8 cellular contexts compared by ENCODE assay signal in genomic region chr2:96485751-96486643, GRCh38. TPM values are rescaled to one million over a fixed set of nuclear protein-coding genes. Genes with fewer than 3 reads are reported as not detected.
DNase-seq lines count a peak whose midpoint lies in the region; ATAC-seq, FAIRE-seq and TF ChIP-seq lines count a peak whose summit lies in the region.

No MANE protein-coding gene starts in this region.

- no peaks in the 10 kb centered on the region for H3K79me2 ChIP-seq in endothelial cell of umbilical vein (ENCODE audit: control insufficient read depth, insufficient read depth, low read length)

- peak overlapping the region; percentile 67 for H3K9ac ChIP-seq in endothelial cell of umbilical vein (replicated peaks; ENCODE audit: extremely low read depth, insufficient read depth, low read length)

- TF ChIP-seq CTCF in endothelial cell of umbilical vein (IDR thresholded peaks at IDR 0.05; ENCODE audit: extremely low read depth in 1 of 2, insufficient read depth in 1 of 2, low read depth in 1 of 2, low read length in 2 of 2), result no peak

- H3K4me1 ChIP-seq in endothelial cell of umbilical vein (ENCODE audit: control insufficient read depth, extremely low read depth, insufficient read depth, low read length), result peaks cover 6% of the 10 kb centered on the region

- DNase-seq in NCI-H2227 (lab: John Stamatoyannopoulos, UW; ENCODE audit: unreplicated experiment), result peak; percentile 18
- peak; percentile 95 for DNase-seq in activated CD8-positive, alpha-beta memory T cell treated with anti-CD3 and anti-CD28 coated beads, Interleukin-2, amount 10 ng/mL, durations not matched to agents 7 days and 5 days
- DNase-seq in endothelial cell of umbilical vein (ENCODE audit: low read depth, low spot score), result peak; percentile 94
- DNase-seq in myocyte (ENCODE audit: low read depth), result peak; percentile 77
- peak; percentile 78 to 88 for DNase-seq in stimulated activated CD8-positive, alpha-beta memory T cell treated with anti-CD3 and anti-CD28 coated beads, Interleukin-7, amount 100 ng/mL, for 4 hours (ENCODE audit: low read depth in 2 of 2)

- H2AFZ ChIP-seq in endothelial cell of umbilical vein (ENCODE audit: low read depth, low read length), result peak overlapping the region; percentile 96

- peaks cover 2% of the 10 kb centered on the region for H3K27me3 Mint-ChIP-seq in activated CD8-positive, alpha-beta memory T cell treated with anti-CD3 and anti-CD28 coated beads, Interleukin-2, amount 10 ng/mL, durations not matched to agents 7 days and 5 days

- peaks cover 46% of the 10 kb centered on the region for H3K4me1 Mint-ChIP-seq in activated CD8-positive, alpha-beta memory T cell treated with anti-CD3 and anti-CD28 coated beads, Interleukin-2, amount 10 ng/mL, durations not matched to agents 7 days and 5 days

- peak; percentile 30 for TF ChIP-seq POLR2A in endothelial cell of umbilical vein (IDR thresholded peaks at IDR 0.05; ENCODE audit: low read depth, low read length)

- H3K9me3 ChIP-seq in endothelial cell of umbilical vein (replicated peaks; ENCODE audit: control insufficient read depth, insufficient read depth, low read length), result no peaks in the 10 kb centered on the region

- no peaks in the 10 kb centered on the region for H3K36me3 ChIP-seq in endothelial cell of umbilical vein (ENCODE audit: control insufficient read depth in 2 of 2, extremely low read depth in 1 of 2, insufficient read depth in 2 of 2, low read length in 2 of 2)

- H3K4me3 ChIP-seq in endothelial cell of umbilical vein (replicated peaks in 1 of 3; ENCODE audit: insufficient read depth in 1 of 3, low read depth in 1 of 3, low read length in 3 of 3), result peak overlapping the region in 2 of 3 experiments; percentile 23 to 24

- CTCF ChIA-PET in activated CD8-positive, alpha-beta memory T cell treated with anti-CD3 and anti-CD28 coated beads, Interleukin-2, amount 10 ng/mL, durations not matched to agents 7 days and 5 days (lab: Charles Lee), result interaction anchor here (1.0 to 1.5 kb wide), 4 partner anchors 16 to 68 kb away, joined by 3 to 4 read pairs (median 4); no protein-coding TSS in a partner anchor
- CTCF ChIA-PET in endothelial cell of umbilical vein (lab: Charles Lee), result interaction anchor here (1.6 kb wide), 1 partner anchor 10 kb away, joined by 4 read pairs; no protein-coding TSS in a partner anchor

- no peaks in the 10 kb centered on the region for H3K27me3 ChIP-seq in endothelial cell of umbilical vein (ENCODE audit: control insufficient read depth in 2 of 2, insufficient read depth in 2 of 2, low read length in 2 of 2)

- ATAC-seq in GM18498 (IDR thresholded peaks at IDR 0.05; ENCODE audit: unreplicated experiment), result peak; percentile 85
- ATAC-seq in HG02759 (IDR thresholded peaks at IDR 0.05; ENCODE audit: unreplicated experiment), result peak; percentile 89
- ATAC-seq in activated CD8-positive, alpha-beta memory T cell treated with anti-CD3 and anti-CD28 coated beads, Interleukin-2, amount 10 ng/mL, durations not matched to agents 7 days and 5 days, result peak; percentile 96
- ATAC-seq in GM18519 (IDR thresholded peaks at IDR 0.05; ENCODE audit: low FRiP score, unreplicated experiment), result no peak

- FAIRE-seq in endothelial cell of umbilical vein (lab: Jason Lieb, UNC), result peak; percentile 97

- H3K9me1 ChIP-seq in endothelial cell of umbilical vein (replicated peaks; ENCODE audit: control insufficient read depth, extremely low read depth, insufficient read depth, low read length), result no peaks in the 10 kb centered on the region

- H3K27ac ChIP-seq in endothelial cell of umbilical vein (ENCODE audit: insufficient read depth, low read depth, low read length), result peak overlapping the region; percentile 36

- intact Hi-C loops in endothelial cell of umbilical vein (cut with micrococcal nuclease), result no loop called here

- no peaks in the 10 kb centered on the region for H4K20me1 ChIP-seq in endothelial cell of umbilical vein (replicated peaks; ENCODE audit: control insufficient read depth, extremely low read depth, insufficient read depth, low read length)

- peak overlapping the region; percentile 94 for H3K4me3 Mint-ChIP-seq in activated CD8-positive, alpha-beta memory T cell treated with anti-CD3 and anti-CD28 coated beads, Interleukin-2, amount 10 ng/mL, durations not matched to agents 7 days and 5 days

- TSS peak; percentile 80 for BruUV-seq in endothelial cell of umbilical vein (replicated peaks; lab: Mats Ljungman, UMichigan)

- peak overlapping the region; percentile 56 for H3K4me2 ChIP-seq in endothelial cell of umbilical vein (ENCODE audit: insufficient read depth, low read length)

- dilution Hi-C loops in endothelial cell of umbilical vein (cut with MboI; ENCODE audit: extremely low pct_ligation_motif_present, low sequenced_read_pairs), result no loop called here

- POLR2A ChIA-PET in endothelial cell of umbilical vein (lab: Charles Lee), result no interaction called here

- H3K9me3 Mint-ChIP-seq in activated CD8-positive, alpha-beta memory T cell treated with anti-CD3 and anti-CD28 coated beads, Interleukin-2, amount 10 ng/mL, durations not matched to agents 7 days and 5 days (ENCODE audit: low read depth), result no peaks in the 10 kb centered on the region

- peaks cover 22% of the 10 kb centered on the region for H3K36me3 Mint-ChIP-seq in activated CD8-positive, alpha-beta memory T cell treated with anti-CD3 and anti-CD28 coated beads, Interleukin-2, amount 10 ng/mL, durations not matched to agents 7 days and 5 days

- peak overlapping the region; percentile 99 for H3K27ac Mint-ChIP-seq in activated CD8-positive, alpha-beta memory T cell treated with anti-CD3 and anti-CD28 coated beads, Interleukin-2, amount 10 ng/mL, durations not matched to agents 7 days and 5 days

TF ChIP-seq in endothelial cell of umbilical vein, 7 proteins besides CTCF, POLR2A, EP300 and RAD21:
- TF ChIP-seq MAX (IDR thresholded peaks at IDR 0.05; ENCODE audit: insufficient read depth, insufficient read length) (no peak), EZH2 (IDR thresholded peaks at IDR 0.05; ENCODE audit: borderline replicate concordance, low read depth, low read length, severe bottlenecking) (no peak), JUN (IDR thresholded peaks at IDR 0.05; ENCODE audit: borderline replicate concordance, insufficient read depth, insufficient read length, low read depth) (peak; percentile 73), POLR2AphosphoS5 (IDR thresholded peaks at IDR 0.05; ENCODE audit: insufficient read depth, low read depth, low read length) (peak; percentile 49)

RNA-seq across cellular contexts. Expression of gene NEURL3, which starts 19.2 kb away (rescaled TPM):
- under 1 TPM; 0.38 to 0.52 TPM for total RNA-seq in activated CD8-positive, alpha-beta memory T cell treated with anti-CD3 and anti-CD28 coated beads, Interleukin-2, amount 10 ng/mL, durations not matched to agents 7 days and 5 days
- total RNA-seq in endothelial cell of umbilical vein, result not detected in 2 replicates
- 0.08 TPM in 1 of 2 replicates, not detected in the other for polyA plus RNA-seq in endothelial cell of umbilical vein
- polyA plus RNA-seq in endothelial cell of umbilical vein (2011; cell fraction: cytosol; rRNA removed), result 0.04 and 0.06 TPM in 2 replicates
- not detected in 2 replicates for polyA plus RNA-seq in endothelial cell of umbilical vein (2011; cell fraction: nucleus; rRNA removed)
- not detected in 2 replicates for polyA plus RNA-seq in endothelial cell of umbilical vein (2012)
- polyA minus RNA-seq in endothelial cell of umbilical vein, result not detected in 2 replicates
- polyA minus RNA-seq in endothelial cell of umbilical vein (2011; cell fraction: cytosol; rRNA and poly(A)+ RNA removed), result not detected
- polyA minus RNA-seq in endothelial cell of umbilical vein (2011; cell fraction: nucleus; rRNA and poly(A)+ RNA removed), result not detected in 2 replicates
- total RNA-seq in myocyte, result not detected in 2 replicates
- not detected for polyA plus RNA-seq in myocyte (2012)

RNA-seq across cellular contexts. Expression of gene ARID5A, which starts 50.6 kb away (rescaled TPM):
- total RNA-seq in activated CD8-positive, alpha-beta memory T cell treated with anti-CD3 and anti-CD28 coated beads, Interleukin-2, amount 10 ng/mL, durations not matched to agents 7 days and 5 days, result 10 to 100 TPM; 57.9 to 70.5 TPM
- total RNA-seq in endothelial cell of umbilical vein (24.7 and 29.0 TPM in 2 replicates), myocyte (21.9 and 73.8 TPM in 2 replicates)
- 18.0 and 24.0 TPM in 2 replicates for polyA plus RNA-seq in endothelial cell of umbilical vein
- polyA plus RNA-seq in endothelial cell of umbilical vein (2011; cell fraction: cytosol; rRNA removed), result 11.9 and 19.8 TPM in 2 replicates
- polyA plus RNA-seq in endothelial cell of umbilical vein (2011; cell fraction: nucleus; rRNA removed), result 31.6 and 44.1 TPM in 2 replicates
- 14.6 and 18.7 TPM in 2 replicates for polyA plus RNA-seq in endothelial cell of umbilical vein (2012)
- 9.5 and 11.3 TPM in 2 replicates for polyA minus RNA-seq in endothelial cell of umbilical vein
- 1.6 TPM for polyA minus RNA-seq in endothelial cell of umbilical vein (2011; cell fraction: cytosol; rRNA and poly(A)+ RNA removed)
- polyA minus RNA-seq in endothelial cell of umbilical vein (2011; cell fraction: nucleus; rRNA and poly(A)+ RNA removed), result 11.0 and 22.2 TPM in 2 replicates
- 7.3 TPM for polyA plus RNA-seq in myocyte (2012)

Comparison
In these comparisons a context has a peak if more than half of its experiments do, and no peak if none do; other contexts are left out.
1. DNase-seq: peak in every context shown above with its lines; median percentile 95 in activated CD8-positive, alpha-beta memory T cell treated with anti-CD3 and anti-CD28 coated beads, Interleukin-2, amount 10 ng/mL, durations not matched to agents 7 days and 5 days; 94 in endothelial cell of umbilical vein; 83 in stimulated activated CD8-positive, alpha-beta memory T cell treated with anti-CD3 and anti-CD28 coated beads, Interleukin-7, amount 100 ng/mL, for 4 hours; 77 in myocyte; 18 in NCI-H2227.